In the genomic region with DNA sequence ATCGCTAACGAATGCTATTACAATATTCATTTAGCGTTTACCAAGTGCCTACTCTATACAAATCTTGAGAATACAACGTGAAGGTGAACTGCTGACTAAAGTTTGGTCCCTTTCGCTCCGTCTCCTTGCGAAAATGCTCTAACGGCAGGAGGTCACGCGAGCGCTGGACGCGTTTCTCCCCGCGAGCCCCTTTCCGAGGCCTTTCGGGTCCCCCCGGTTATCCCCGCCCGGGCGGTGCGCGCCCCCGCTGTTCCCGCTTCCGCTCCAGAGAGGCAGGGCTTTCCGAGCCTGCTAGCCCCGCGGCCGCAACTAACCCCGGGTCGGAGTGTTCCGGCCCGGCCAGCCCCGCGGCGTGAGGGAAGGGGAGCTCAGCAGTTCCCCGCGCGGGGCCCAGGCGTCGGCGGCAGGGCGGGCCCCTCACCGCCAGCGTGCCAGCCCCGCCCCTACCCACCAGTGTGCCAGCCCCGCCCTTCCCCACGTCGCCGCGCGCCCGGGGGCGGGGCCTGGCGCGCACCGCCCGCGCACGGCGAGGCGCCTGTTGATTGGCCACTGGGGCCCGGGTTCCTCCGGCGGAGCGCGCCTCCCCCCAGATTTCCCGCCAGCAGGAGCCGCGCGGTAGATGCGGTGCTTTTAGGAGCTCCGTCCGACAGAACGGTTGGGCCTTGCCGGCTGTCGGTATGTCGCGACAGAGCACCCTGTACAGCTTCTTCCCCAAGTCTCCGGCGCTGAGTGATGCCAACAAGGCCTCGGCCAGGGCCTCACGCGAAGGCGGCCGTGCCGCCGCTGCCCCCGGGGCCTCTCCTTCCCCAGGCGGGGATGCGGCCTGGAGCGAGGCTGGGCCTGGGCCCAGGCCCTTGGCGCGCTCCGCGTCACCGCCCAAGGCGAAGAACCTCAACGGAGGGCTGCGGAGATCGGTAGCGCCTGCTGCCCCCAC, we compare ENCODE assay signal across 1 cellular context.
TF ChIP-seq lines count a peak whose summit lies in the region.

A gene with protein sequence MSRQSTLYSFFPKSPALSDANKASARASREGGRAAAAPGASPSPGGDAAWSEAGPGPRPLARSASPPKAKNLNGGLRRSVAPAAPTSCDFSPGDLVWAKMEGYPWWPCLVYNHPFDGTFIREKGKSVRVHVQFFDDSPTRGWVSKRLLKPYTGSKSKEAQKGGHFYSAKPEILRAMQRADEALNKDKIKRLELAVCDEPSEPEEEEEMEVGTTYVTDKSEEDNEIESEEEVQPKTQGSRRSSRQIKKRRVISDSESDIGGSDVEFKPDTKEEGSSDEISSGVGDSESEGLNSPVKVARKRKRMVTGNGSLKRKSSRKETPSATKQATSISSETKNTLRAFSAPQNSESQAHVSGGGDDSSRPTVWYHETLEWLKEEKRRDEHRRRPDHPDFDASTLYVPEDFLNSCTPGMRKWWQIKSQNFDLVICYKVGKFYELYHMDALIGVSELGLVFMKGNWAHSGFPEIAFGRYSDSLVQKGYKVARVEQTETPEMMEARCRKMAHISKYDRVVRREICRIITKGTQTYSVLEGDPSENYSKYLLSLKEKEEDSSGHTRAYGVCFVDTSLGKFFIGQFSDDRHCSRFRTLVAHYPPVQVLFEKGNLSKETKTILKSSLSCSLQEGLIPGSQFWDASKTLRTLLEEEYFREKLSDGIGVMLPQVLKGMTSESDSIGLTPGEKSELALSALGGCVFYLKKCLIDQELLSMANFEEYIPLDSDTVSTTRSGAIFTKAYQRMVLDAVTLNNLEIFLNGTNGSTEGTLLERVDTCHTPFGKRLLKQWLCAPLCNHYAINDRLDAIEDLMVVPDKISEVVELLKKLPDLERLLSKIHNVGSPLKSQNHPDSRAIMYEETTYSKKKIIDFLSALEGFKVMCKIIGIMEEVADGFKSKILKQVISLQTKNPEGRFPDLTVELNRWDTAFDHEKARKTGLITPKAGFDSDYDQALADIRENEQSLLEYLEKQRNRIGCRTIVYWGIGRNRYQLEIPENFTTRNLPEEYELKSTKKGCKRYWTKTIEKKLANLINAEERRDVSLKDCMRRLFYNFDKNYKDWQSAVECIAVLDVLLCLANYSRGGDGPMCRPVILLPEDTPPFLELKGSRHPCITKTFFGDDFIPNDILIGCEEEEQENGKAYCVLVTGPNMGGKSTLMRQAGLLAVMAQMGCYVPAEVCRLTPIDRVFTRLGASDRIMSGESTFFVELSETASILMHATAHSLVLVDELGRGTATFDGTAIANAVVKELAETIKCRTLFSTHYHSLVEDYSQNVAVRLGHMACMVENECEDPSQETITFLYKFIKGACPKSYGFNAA (N-terminal part only) (plus strand): TSS at position 589 of the 934 bp plus-strand sequence. CDS start 89 bp downstream, at position 678.

TF ChIP-seq in HepG2, 621 proteins besides CTCF, POLR2A, EP300 and RAD21 (continued from another document and continues in another):
- TF ChIP-seq ZNF431 (CRISPR knock-in tag; IDR thresholded peaks at IDR 0.05; ENCODE audit: borderline replicate concordance, low read depth) (peak; percentile 22; the same call in 1 of the 2 replicates), ZNF570 (CRISPR knock-in tag; IDR thresholded peaks at IDR 0.05; ENCODE audit: borderline replicate concordance) (no peak), ZNF615 (CRISPR knock-in tag; IDR thresholded peaks at IDR 0.05; ENCODE audit: borderline replicate concordance) (0 out of 2 replicates have a peak, but pooled peaks have one; percentile 74), YEATS2 (CRISPR knock-in tag; IDR thresholded peaks at IDR 0.05; ENCODE audit: borderline replicate concordance) (peak; percentile 58), MBD4 (IDR thresholded peaks at IDR 0.05; ENCODE audit: borderline replicate concordance, low read length) (no peak), CBX2 (IDR thresholded peaks at IDR 0.05; ENCODE audit: low read depth, low read length) (peak; percentile 95), CBX2 (CRISPR knock-in tag; IDR thresholded peaks at IDR 0.05; ENCODE audit: low read depth) (peak; percentile 60; the same call in 1 of the 2 replicates), ETV6 (CRISPR knock-in tag; conservative IDR thresholded peaks at IDR 0.05) (peak; percentile 80; the same call in 1 of the 2 replicates), NKX3-1 (CRISPR knock-in tag; IDR thresholded peaks at IDR 0.05) (peak; percentile 59), ZNF451 (CRISPR knock-in tag; IDR thresholded peaks at IDR 0.05) (peak; percentile 94), CSRNP2 (CRISPR knock-in tag; conservative IDR thresholded peaks at IDR 0.05; ENCODE audit: low read depth) (no peak), ZNF747 (CRISPR knock-in tag; IDR thresholded peaks at IDR 0.05; ENCODE audit: borderline replicate concordance) (peak; percentile 57; the same call in 1 of the 2 replicates), HOXA7 (CRISPR knock-in tag; IDR thresholded peaks at IDR 0.05) (peak; percentile 78), RNF2 (conservative IDR thresholded peaks at IDR 0.05; ENCODE audit: low read depth) (peak; percentile 98), ZNF367 (CRISPR knock-in tag; IDR thresholded peaks at IDR 0.05; ENCODE audit: borderline replicate concordance) (peak; percentile 15; the same call in 1 of the 2 replicates), JUNB (CRISPR knock-in tag; IDR thresholded peaks at IDR 0.05; ENCODE audit: borderline replicate concordance) (0 out of 2 replicates have a peak, but pooled peaks have one; percentile 45), ZNF720 (CRISPR knock-in tag; IDR thresholded peaks at IDR 0.05) (no peak), HNRNPK (IDR thresholded peaks at IDR 0.05; ENCODE audit: low read depth, low read length, poor library complexity, severe bottlenecking) (peak; percentile 85), ZNF230 (CRISPR knock-in tag; IDR thresholded peaks at IDR 0.05) (peak; percentile 89), TFDP2 (CRISPR knock-in tag; IDR thresholded peaks at IDR 0.05) (peak; percentile 98), SMAD3 (CRISPR knock-in tag; IDR thresholded peaks at IDR 0.05) (peak; percentile 36; the same call in 1 of the 2 replicates), NFKB2 (CRISPR knock-in tag; IDR thresholded peaks at IDR 0.05; ENCODE audit: borderline replicate concordance) (peak; percentile 89; the same call in 1 of the 2 replicates), ZFP36L2 (CRISPR knock-in tag; IDR thresholded peaks at IDR 0.05) (peak; percentile 30; the same call in 1 of the 2 replicates), ZNF326 (CRISPR knock-in tag; IDR thresholded peaks at IDR 0.05; ENCODE audit: borderline replicate concordance) (no peak), RCOR2 (CRISPR knock-in tag; IDR thresholded peaks at IDR 0.05) (no peak), ZNF264 (CRISPR knock-in tag; IDR thresholded peaks at IDR 0.05) (peak; percentile 62), MIER2 (CRISPR knock-in tag; IDR thresholded peaks at IDR 0.05) (0 out of 2 replicates have a peak, but pooled peaks have one; percentile 21), ZNF275 (CRISPR knock-in tag; IDR thresholded peaks at IDR 0.05; ENCODE audit: borderline replicate concordance) (peak; percentile 74), CEBPB (IDR thresholded peaks at IDR 0.05; ENCODE audit: borderline replicate concordance, low read depth, low read length) (no peak), ZFP36 (IDR thresholded peaks at IDR 0.05; ENCODE audit: borderline replicate concordance, low read depth, low read length, partially characterized antibody) (no peak)
- TF ChIP-seq, protein P1, sequence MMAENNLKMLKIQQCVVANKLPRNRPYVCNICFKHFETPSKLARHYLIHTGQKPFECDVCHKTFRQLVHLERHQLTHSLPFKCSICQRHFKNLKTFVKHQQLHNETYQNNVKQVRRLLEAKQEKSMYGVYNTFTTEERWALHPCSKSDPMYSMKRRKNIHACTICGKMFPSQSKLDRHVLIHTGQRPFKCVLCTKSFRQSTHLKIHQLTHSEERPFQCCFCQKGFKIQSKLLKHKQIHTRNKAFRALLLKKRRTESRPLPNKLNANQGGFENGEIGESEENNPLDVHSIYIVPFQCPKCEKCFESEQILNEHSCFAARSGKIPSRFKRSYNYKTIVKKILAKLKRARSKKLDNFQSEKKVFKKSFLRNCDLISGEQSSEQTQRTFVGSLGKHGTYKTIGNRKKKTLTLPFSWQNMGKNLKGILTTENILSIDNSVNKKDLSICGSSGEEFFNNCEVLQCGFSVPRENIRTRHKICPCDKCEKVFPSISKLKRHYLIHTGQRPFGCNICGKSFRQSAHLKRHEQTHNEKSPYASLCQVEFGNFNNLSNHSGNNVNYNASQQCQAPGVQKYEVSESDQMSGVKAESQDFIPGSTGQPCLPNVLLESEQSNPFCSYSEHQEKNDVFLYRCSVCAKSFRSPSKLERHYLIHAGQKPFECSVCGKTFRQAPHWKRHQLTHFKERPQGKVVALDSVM (CRISPR knock-in tag; IDR thresholded peaks at IDR 0.05): peak; percentile 87
- TF ChIP-seq, protein P2, sequence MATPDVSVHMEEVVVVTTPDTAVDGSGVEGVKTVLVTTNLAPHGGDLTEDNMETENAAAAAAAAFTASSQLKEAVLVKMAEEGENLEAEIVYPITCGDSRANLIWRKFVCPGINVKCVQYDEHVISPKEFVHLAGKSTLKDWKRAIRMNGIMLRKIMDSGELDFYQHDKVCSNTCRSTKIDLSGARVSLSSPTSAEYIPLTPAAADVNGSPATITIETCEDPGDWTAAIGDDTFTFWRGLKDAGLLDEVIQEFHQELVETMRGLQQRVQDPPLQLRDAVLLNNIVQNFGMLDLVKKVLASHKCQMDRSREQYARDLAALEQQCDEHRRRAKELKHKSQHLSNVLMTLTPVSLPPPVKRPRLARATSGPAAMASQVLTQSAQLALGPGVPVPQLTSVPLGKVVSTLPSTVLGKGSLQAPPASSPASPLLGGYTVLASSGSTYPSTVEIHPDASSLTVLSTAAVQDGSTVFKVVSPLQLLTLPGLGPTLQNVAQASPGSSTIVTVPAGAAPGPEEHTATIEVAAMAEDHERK (CRISPR knock-in tag; IDR thresholded peaks at IDR 0.05; ENCODE audit: low read depth): peak; percentile 82
- TF ChIP-seq, protein P3, sequence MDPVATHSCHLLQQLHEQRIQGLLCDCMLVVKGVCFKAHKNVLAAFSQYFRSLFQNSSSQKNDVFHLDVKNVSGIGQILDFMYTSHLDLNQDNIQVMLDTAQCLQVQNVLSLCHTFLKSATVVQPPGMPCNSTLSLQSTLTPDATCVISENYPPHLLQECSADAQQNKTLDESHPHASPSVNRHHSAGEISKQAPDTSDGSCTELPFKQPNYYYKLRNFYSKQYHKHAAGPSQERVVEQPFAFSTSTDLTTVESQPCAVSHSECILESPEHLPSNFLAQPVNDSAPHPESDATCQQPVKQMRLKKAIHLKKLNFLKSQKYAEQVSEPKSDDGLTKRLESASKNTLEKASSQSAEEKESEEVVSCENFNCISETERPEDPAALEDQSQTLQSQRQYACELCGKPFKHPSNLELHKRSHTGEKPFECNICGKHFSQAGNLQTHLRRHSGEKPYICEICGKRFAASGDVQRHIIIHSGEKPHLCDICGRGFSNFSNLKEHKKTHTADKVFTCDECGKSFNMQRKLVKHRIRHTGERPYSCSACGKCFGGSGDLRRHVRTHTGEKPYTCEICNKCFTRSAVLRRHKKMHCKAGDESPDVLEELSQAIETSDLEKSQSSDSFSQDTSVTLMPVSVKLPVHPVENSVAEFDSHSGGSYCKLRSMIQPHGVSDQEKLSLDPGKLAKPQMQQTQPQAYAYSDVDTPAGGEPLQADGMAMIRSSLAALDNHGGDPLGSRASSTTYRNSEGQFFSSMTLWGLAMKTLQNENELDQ (CRISPR knock-in tag; IDR thresholded peaks at IDR 0.05; ENCODE audit: borderline replicate concordance): no peak
- TF ChIP-seq, protein P4, sequence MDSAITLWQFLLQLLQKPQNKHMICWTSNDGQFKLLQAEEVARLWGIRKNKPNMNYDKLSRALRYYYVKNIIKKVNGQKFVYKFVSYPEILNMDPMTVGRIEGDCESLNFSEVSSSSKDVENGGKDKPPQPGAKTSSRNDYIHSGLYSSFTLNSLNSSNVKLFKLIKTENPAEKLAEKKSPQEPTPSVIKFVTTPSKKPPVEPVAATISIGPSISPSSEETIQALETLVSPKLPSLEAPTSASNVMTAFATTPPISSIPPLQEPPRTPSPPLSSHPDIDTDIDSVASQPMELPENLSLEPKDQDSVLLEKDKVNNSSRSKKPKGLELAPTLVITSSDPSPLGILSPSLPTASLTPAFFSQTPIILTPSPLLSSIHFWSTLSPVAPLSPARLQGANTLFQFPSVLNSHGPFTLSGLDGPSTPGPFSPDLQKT (CRISPR knock-in tag; IDR thresholded peaks at IDR 0.05; ENCODE audit: borderline replicate concordance): no peak; the same call in 1 of the 2 replicates
- TF ChIP-seq, protein P5, sequence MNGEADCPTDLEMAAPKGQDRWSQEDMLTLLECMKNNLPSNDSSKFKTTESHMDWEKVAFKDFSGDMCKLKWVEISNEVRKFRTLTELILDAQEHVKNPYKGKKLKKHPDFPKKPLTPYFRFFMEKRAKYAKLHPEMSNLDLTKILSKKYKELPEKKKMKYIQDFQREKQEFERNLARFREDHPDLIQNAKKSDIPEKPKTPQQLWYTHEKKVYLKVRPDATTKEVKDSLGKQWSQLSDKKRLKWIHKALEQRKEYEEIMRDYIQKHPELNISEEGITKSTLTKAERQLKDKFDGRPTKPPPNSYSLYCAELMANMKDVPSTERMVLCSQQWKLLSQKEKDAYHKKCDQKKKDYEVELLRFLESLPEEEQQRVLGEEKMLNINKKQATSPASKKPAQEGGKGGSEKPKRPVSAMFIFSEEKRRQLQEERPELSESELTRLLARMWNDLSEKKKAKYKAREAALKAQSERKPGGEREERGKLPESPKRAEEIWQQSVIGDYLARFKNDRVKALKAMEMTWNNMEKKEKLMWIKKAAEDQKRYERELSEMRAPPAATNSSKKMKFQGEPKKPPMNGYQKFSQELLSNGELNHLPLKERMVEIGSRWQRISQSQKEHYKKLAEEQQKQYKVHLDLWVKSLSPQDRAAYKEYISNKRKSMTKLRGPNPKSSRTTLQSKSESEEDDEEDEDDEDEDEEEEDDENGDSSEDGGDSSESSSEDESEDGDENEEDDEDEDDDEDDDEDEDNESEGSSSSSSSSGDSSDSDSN (CRISPR knock-in tag; IDR thresholded peaks at IDR 0.05): peak; percentile 96
